ENCODE assay signal across 16 cellular contexts in the genomic region with DNA sequence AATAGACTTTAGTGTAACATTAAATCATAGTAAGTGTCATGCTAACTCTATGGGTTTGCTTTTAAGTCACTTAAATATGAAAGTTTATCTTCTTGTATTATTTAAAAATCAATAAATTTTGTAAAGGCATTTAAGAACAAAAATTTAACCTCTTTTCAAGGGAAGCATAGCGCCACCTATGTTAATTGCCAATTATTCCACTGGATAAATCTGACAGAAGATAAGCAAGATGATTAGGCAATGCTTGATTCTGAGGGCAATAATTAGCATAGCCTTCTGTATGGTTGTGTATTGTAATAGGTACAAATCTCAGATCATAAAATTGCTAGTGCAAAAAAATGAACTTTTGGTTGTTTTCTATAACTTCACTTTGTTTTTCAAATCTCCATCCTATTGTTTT.
"Had no signal": no experiment of that assay in that cellular context is flagged by ENCODE, and none has a peak within 500 bp of the region (broad histone marks: within the 10 kb centered on the region; RNA-seq: fewer than 3 reads in every experiment).

No MANE protein-coding gene starts in this region.

- H3K27me3 Mint-ChIP-seq: activated naive CD4-positive, alpha-beta T cell treated with anti-CD3 and anti-CD28 coated beads, Interleukin-2, amount 10 ng/mL, durations not matched to agents 7 days and 5 days; activated T-helper 17 cell treated with anti-CD3 and anti-CD28 coated beads, Interleukin-2, amount 50 U/mL, for 72 hours; stimulated activated memory B cell treated with anti-CD40 and anti-IgM and Interleukin-4, amounts not matched to agents 10 μg/mL and 1 μg/mL and 100 μg/mL, for 72 hours had no signal

- H3K9me3 ChIP-seq: spleen, transverse colon had no signal

- H3K4me1 Mint-ChIP-seq: activated naive CD4-positive, alpha-beta T cell treated with anti-CD3 and anti-CD28 coated beads, Interleukin-2, amount 10 ng/mL, durations not matched to agents 7 days and 5 days; activated T-helper 17 cell treated with anti-CD3 and anti-CD28 coated beads, Interleukin-2, amount 50 U/mL, for 72 hours; stimulated activated memory B cell treated with anti-CD40 and anti-IgM and Interleukin-4, amounts not matched to agents 10 μg/mL and 1 μg/mL and 100 μg/mL, for 72 hours had no signal

- H3K27ac Mint-ChIP-seq: activated naive CD4-positive, alpha-beta T cell treated with anti-CD3 and anti-CD28 coated beads, Interleukin-2, amount 10 ng/mL, durations not matched to agents 7 days and 5 days; activated T-helper 17 cell treated with anti-CD3 and anti-CD28 coated beads, Interleukin-2, amount 50 U/mL, for 72 hours; stimulated activated memory B cell treated with anti-CD40 and anti-IgM and Interleukin-4, amounts not matched to agents 10 μg/mL and 1 μg/mL and 100 μg/mL, for 72 hours had no signal

- DNase-seq: activated CD4-positive, alpha-beta T cell treated with anti-CD3 and anti-CD28 coated beads for 4 hours; activated CD8-positive, alpha-beta memory T cell treated with anti-CD3 and anti-CD28 coated beads for 24 hours; activated naive CD4-positive, alpha-beta T cell treated with anti-CD3 and anti-CD28 coated beads, Interleukin-2, amount 10 ng/mL, durations not matched to agents 7 days and 5 days; central memory CD4-positive, alpha-beta T cell; cortex of kidney; effector memory CD4-positive, alpha-beta T cell; hypothalamus; kidney glomerular epithelial cell; spleen; stimulated activated CD4-positive, alpha-beta T cell treated with anti-CD3 and anti-CD28 coated beads, Interleukin-1b, Interleukin-23, amount 100 ng/mL, for 48 hours; T1000; transverse colon; WERI-Rb-1 had no signal

- H3K4me3 Mint-ChIP-seq: activated naive CD4-positive, alpha-beta T cell treated with anti-CD3 and anti-CD28 coated beads, Interleukin-2, amount 10 ng/mL, durations not matched to agents 7 days and 5 days; activated T-helper 17 cell treated with anti-CD3 and anti-CD28 coated beads, Interleukin-2, amount 50 U/mL, for 72 hours; stimulated activated memory B cell treated with anti-CD40 and anti-IgM and Interleukin-4, amounts not matched to agents 10 μg/mL and 1 μg/mL and 100 μg/mL, for 72 hours had no signal

- H3K4me1 ChIP-seq: spleen, transverse colon had no signal

- ATAC-seq: activated T-helper 17 cell treated with anti-CD3 and anti-CD28 coated beads, Interleukin-2, amount 50 U/mL, for 72 hours; sciatic nerve; stimulated activated memory B cell treated with anti-CD40 and anti-IgM and Interleukin-4, amounts not matched to agents 10 μg/mL and 1 μg/mL and 100 μg/mL, for 72 hours had no signal

- H3K36me3 Mint-ChIP-seq: activated naive CD4-positive, alpha-beta T cell treated with anti-CD3 and anti-CD28 coated beads, Interleukin-2, amount 10 ng/mL, durations not matched to agents 7 days and 5 days; stimulated activated memory B cell treated with anti-CD40 and anti-IgM and Interleukin-4, amounts not matched to agents 10 μg/mL and 1 μg/mL and 100 μg/mL, for 72 hours had no signal

- H3K27me3 ChIP-seq: spleen, transverse colon had no signal

- H3K27ac ChIP-seq: spleen, transverse colon, WERI-Rb-1 had no signal

- H3K9me3 Mint-ChIP-seq: activated naive CD4-positive, alpha-beta T cell treated with anti-CD3 and anti-CD28 coated beads, Interleukin-2, amount 10 ng/mL, durations not matched to agents 7 days and 5 days; activated T-helper 17 cell treated with anti-CD3 and anti-CD28 coated beads, Interleukin-2, amount 50 U/mL, for 72 hours; stimulated activated memory B cell treated with anti-CD40 and anti-IgM and Interleukin-4, amounts not matched to agents 10 μg/mL and 1 μg/mL and 100 μg/mL, for 72 hours had no signal
